ENCODE assay signal across 13 cellular contexts in genomic region chr1:150807674-150808073, GRCh38. TPM values are rescaled to one million over a fixed set of nuclear protein-coding genes. Genes with fewer than 3 reads are reported as not detected.
DNase-seq lines count a peak whose midpoint lies in the region; ATAC-seq, FAIRE-seq and TF ChIP-seq lines count a peak whose summit lies in the region.
"Had no signal": no experiment of that assay in that cellular context is flagged by ENCODE, and none has a peak within 500 bp of the region (broad histone marks: within the 10 kb centered on the region; RNA-seq: fewer than 3 reads in every experiment).

No MANE protein-coding gene starts in this region.

- WGBS in GM12878 (ENCODE audit: insufficient coverage, insufficient replicate concordance, low lambda C conversion rate, missing lambda C conversion rate) = 87% methylated on average over 1 of the region's 1 CpG

- CTCF ChIA-PET in GM12878 (lab: Yijun Ruan, JAX) = interaction anchor here (1.7 to 1.9 kb wide), 2 partner anchors 9 to 44 kb away, joined by 5 read pairs; no protein-coding TSS in a partner anchor

- RAD21 ChIA-PET in GM12878 (lab: Charles Lee; ENCODE audit: unreplicated experiment) = no interaction called here

- peaks cover 0 to 10% (median 5%) of the 10 kb centered on the region in 3 donors for H3K36me3 Mint-ChIP-seq in naive thymus-derived CD8-positive, alpha-beta T cell
- H3K36me3 Mint-ChIP-seq: activated naive CD4-positive, alpha-beta T cell treated with anti-CD3 and anti-CD28 coated beads, Interleukin-2, amount 50 U/mL, for 72 hours had no signal

- TF ChIP-seq CTCF in GM12878 (IDR thresholded peaks at IDR 0.05 in 2 of 3, conservative IDR thresholded peaks at IDR 0.05 in 1 of 3; ENCODE audit: control insufficient read depth in 2 of 3, extremely low read depth in 1 of 3, insufficient read depth in 1 of 3, low read depth in 3 of 3, low read length in 3 of 3) (no peak), left lung (IDR thresholded peaks at IDR 0.05) (no peak)

- H3K9me3 Mint-ChIP-seq in naive thymus-derived CD8-positive, alpha-beta T cell = no peaks in the 10 kb centered on the region
- H3K9me3 Mint-ChIP-seq: activated CD4-positive, alpha-beta T cell treated with anti-CD3 and anti-CD28 coated beads, Interleukin-2, amount 10 ng/mL, durations not matched to agents 24 days and 14 days; activated naive CD4-positive, alpha-beta T cell treated with anti-CD3 and anti-CD28 coated beads, Interleukin-2, amount 50 U/mL, for 72 hours had no signal

- SMC1A ChIA-PET in GM12878 (lab: Charles Lee; ENCODE audit: uncharacterized antibody, unreplicated experiment) = interaction anchor here (0.7 to 1.4 kb wide), 3 partner anchors 13 to 247 kb away, joined by 3 to 5 read pairs (median 3); no protein-coding TSS in a partner anchor

- H3K4me2 ChIP-seq in GM12878 (ENCODE audit: control insufficient read depth, insufficient read depth) = no peak overlapping the region

- TF ChIP-seq POLR2A in GM12878 (IDR thresholded peaks at IDR 0.05; ENCODE audit: low read depth, low read length) = no peak

- H3K4me3 Mint-ChIP-seq in naive thymus-derived CD8-positive, alpha-beta T cell = peak overlapping the region in 4 of 10 donors; percentile 57 to 72 (median 62)
- H3K4me3 Mint-ChIP-seq: activated CD4-positive, alpha-beta T cell treated with anti-CD3 and anti-CD28 coated beads, Interleukin-2, amount 10 ng/mL, durations not matched to agents 24 days and 14 days had no signal

- H2AFZ ChIP-seq in GM12878 (ENCODE audit: control insufficient read depth, low read depth, low read length) = no peak overlapping the region

- peaks cover 0 to under 1% of the 10 kb centered on the region in 2 experiments; a peak in 2 of 4 replicates for H3K36me3 ChIP-seq in GM12878 (ENCODE audit: control insufficient read depth in 2 of 2, insufficient read depth in 2 of 2, low read length in 1 of 2)
- peaks cover 0 to 35% of the 10 kb centered on the region in 2 donors for H3K36me3 ChIP-seq in left lung
- H3K36me3 ChIP-seq in subcutaneous abdominal adipose tissue (ENCODE audit: control insufficient read depth in 5 of 5, insufficient read depth in 5 of 5, low read length in 5 of 5) = peaks cover 29 to 36% (median 33%) of the 10 kb centered on the region in 5 donors

- in situ Hi-C loops in GM12878 (cut with MboI) = no loop called here

- no peaks in the 10 kb centered on the region for H3K79me2 ChIP-seq in GM12878 (ENCODE audit: control insufficient read depth, insufficient read depth, low read length)

- peak overlapping the region in 1 of 10 donors; percentile 82 for H3K27ac Mint-ChIP-seq in naive thymus-derived CD8-positive, alpha-beta T cell
- H3K27ac Mint-ChIP-seq: activated CD4-positive, alpha-beta T cell treated with anti-CD3 and anti-CD28 coated beads, Interleukin-2, amount 10 ng/mL, durations not matched to agents 24 days and 14 days had no signal

- H3K4me1 ChIP-seq in GM12878 (ENCODE audit: control insufficient read depth, insufficient read depth, low read length) = no peaks in the 10 kb centered on the region
- peaks cover 8 to 22% of the 10 kb centered on the region in 2 donors for H3K4me1 ChIP-seq in left lung
- H3K4me1 ChIP-seq in subcutaneous abdominal adipose tissue (ENCODE audit: control insufficient read depth in 5 of 5, insufficient read depth in 5 of 5, low read length in 5 of 5) = peaks cover 3 to 29% (median 18%) of the 10 kb centered on the region in 5 donors

- H3K9ac ChIP-seq in GM12878 (ENCODE audit: control insufficient read depth, insufficient read depth, low read length) = no peak overlapping the region
- peak overlapping the region in 3 of 5 donors; percentile 23 to 40 (median 37) for H3K9ac ChIP-seq in subcutaneous abdominal adipose tissue (ENCODE audit: low read length in 5 of 5)

- TF ChIP-seq EP300 in GM12878 (IDR thresholded peaks at IDR 0.05; ENCODE audit: borderline replicate concordance in 1 of 2, control insufficient read depth in 1 of 2, low read depth in 2 of 2, low read length in 2 of 2) = no peak

- H3K4me3 ChIP-seq in GM12878 (no peak overlapping the region), left lung (peak overlapping the region in 1 of 2 donors; percentile 12), subcutaneous abdominal adipose tissue (ENCODE audit: low read depth in 1 of 5, low read length in 5 of 5) (peak overlapping the region; percentile 26 to 71 (median 57))

- POLR2A ChIA-PET in GM12878 (lab: Charles Lee) = no interaction called here
- POLR2A ChIA-PET in naive thymus-derived CD8-positive, alpha-beta T cell (lab: Charles Lee) = interaction anchor here (0.6 kb wide), 1 partner anchor 512 kb away, joined by 4 read pairs; no protein-coding TSS in a partner anchor

- no peaks in the 10 kb centered on the region for H4K20me1 ChIP-seq in GM12878 (ENCODE audit: control insufficient read depth, insufficient read depth)

- intact Hi-C loops in GM12878 (cut with micrococcal nuclease; ENCODE audit: unreplicated experiment) = no loop called here
- intact Hi-C loops in left lung (cut with DNase I) = no loop called here

- H3K27ac ChIP-seq in GM12878 (ENCODE audit: control insufficient read depth, insufficient read depth) (no peak overlapping the region), left lung (peak overlapping the region in 1 of 2 donors; percentile 51), subcutaneous abdominal adipose tissue (ENCODE audit: low read depth, low read length) (peak overlapping the region; percentile 18)

- no peaks in the 10 kb centered on the region for H3K9me3 ChIP-seq in GM12878 (replicated peaks; ENCODE audit: control insufficient read depth, insufficient read depth, low read length)
- H3K9me3 ChIP-seq in left lung = no peaks in the 10 kb centered on the region
- no peaks in the 10 kb centered on the region for H3K9me3 ChIP-seq in subcutaneous abdominal adipose tissue (ENCODE audit: control insufficient read depth in 5 of 5, low read length in 5 of 5)

- no peak for TF ChIP-seq RAD21 in GM12878 (IDR thresholded peaks at IDR 0.05; ENCODE audit: insufficient read depth, low read depth, low read length)

- ATAC-seq in GM12878 = no peak
- peak; percentile 16 for ATAC-seq in left lung
- ATAC-seq in naive thymus-derived CD8-positive, alpha-beta T cell = no peak
- no peak for ATAC-seq in HG02678 (IDR thresholded peaks at IDR 0.05; ENCODE audit: unreplicated experiment)
- ATAC-seq in HG03280 (IDR thresholded peaks at IDR 0.05; ENCODE audit: unreplicated experiment) = no peak
- ATAC-seq: activated naive CD4-positive, alpha-beta T cell treated with anti-CD3 and anti-CD28 coated beads, Interleukin-2, amount 50 U/mL, for 72 hours had no signal

- no peaks in the 10 kb centered on the region for H3K27me3 Mint-ChIP-seq in naive thymus-derived CD8-positive, alpha-beta T cell
- H3K27me3 Mint-ChIP-seq: activated CD4-positive, alpha-beta T cell treated with anti-CD3 and anti-CD28 coated beads, Interleukin-2, amount 10 ng/mL, durations not matched to agents 24 days and 14 days had no signal

- H3K4me1 Mint-ChIP-seq in naive thymus-derived CD8-positive, alpha-beta T cell = peaks cover 11 to 25% (median 18%) of the 10 kb centered on the region in 4 donors

- no peaks in the 10 kb centered on the region for H3K27me3 ChIP-seq in GM12878 (replicated peaks in 1 of 2; ENCODE audit: control insufficient read depth in 2 of 2, insufficient read depth in 2 of 2, low read length in 1 of 2)
- H3K27me3 ChIP-seq in left lung = no peaks in the 10 kb centered on the region
- H3K27me3 ChIP-seq in subcutaneous abdominal adipose tissue (ENCODE audit: control insufficient read depth in 5 of 5, insufficient read depth in 4 of 5, low read length in 5 of 5) = no peaks in the 10 kb centered on the region

- FAIRE-seq in GM12878 (lab: Jason Lieb, UNC) = peak; percentile 31

- DNase-seq in GM03348 (ENCODE audit: low spot score) (peak; percentile 20), GM12878 (ENCODE audit: low read depth, low spot score) (no peak), left lung (no peak)
- no peak for DNase-seq in stimulated activated CD4-positive, alpha-beta T cell treated with anti-CD3 and anti-CD28 coated beads, Interleukin-2, amount 100 ng/mL, for 24 hours
- no peak for DNase-seq in naive thymus-derived CD8-positive, alpha-beta T cell
- DNase-seq: activated CD4-positive, alpha-beta T cell treated with anti-CD3 and anti-CD28 coated beads, Interleukin-2, amount 10 ng/mL, durations not matched to agents 24 days and 14 days; effector memory CD4-positive, alpha-beta T cell; NCI-H1048; NCI-H748 treated with DMSO at 0.1 percent for 48 hours had no signal

- no TSS peak for BruUV-seq in GM12878 (replicated peaks; lab: Mats Ljungman, UMichigan)

RNA-seq across cellular contexts. Expression of gene CTSK, which starts 0.4 kb away (rescaled TPM):
- total RNA-seq in GM12878 (2013; cell fraction: nucleolus; rRNA removed) = 1.6 and 2.9 TPM in 2 replicates
- 0.40 and 0.87 TPM in 2 replicates for total RNA-seq in GM12878 (2014; rRNA removed)
- 0.76 and 0.88 TPM in 2 replicates for total RNA-seq in GM12878 (2014; rRNA removed; fragmentation: Illumina TruSeq; extraction: Trizol)
- 0.77 and 0.90 TPM in 2 replicates for total RNA-seq in GM12878 (2021)
- polyA plus RNA-seq in GM12878 (2011; ENCODE audit: low read depth) = 3.2 TPM
- polyA plus RNA-seq in GM12878 (2011; rRNA removed) = 1.8 and 2.2 TPM in 2 replicates
- 1.0 and 1.4 TPM in 2 replicates for polyA plus RNA-seq in GM12878 (2011; cell fraction: cytosol; rRNA removed)
- 6.0 TPM in 2 replicates for polyA plus RNA-seq in GM12878 (2011; cell fraction: nucleus; rRNA removed)
- 1.4 and 2.7 TPM in 2 replicates for polyA plus RNA-seq in GM12878 (2012)
- 1.1 TPM in 2 replicates for polyA plus RNA-seq in GM12878 (2014; fragmentation: Illumina TruSeq; extraction: Trizol)
- polyA plus RNA-seq in GM12878 (2014; fragmentation: Nextera tagmentation; extraction: Ambion mirVana) = under 1 TPM; 0.42 to 0.44 TPM
- polyA plus RNA-seq in GM12878 (2014; rRNA removed) = 1.9 and 3.1 TPM in 2 replicates
- polyA plus RNA-seq in GM12878 (2016; fragmentation: Nextera tagmentation; extraction: Ambion mirVana) = 1 to 10 TPM in 1 of 2 experiments, under 1 TPM in 1; 0.54 to 1.1 TPM
- 0.66 and 1.6 TPM in 2 replicates for polyA minus RNA-seq in GM12878 (2011; rRNA and poly(A)+ RNA removed)
- not detected in 2 replicates for polyA minus RNA-seq in GM12878 (2011; cell fraction: cytosol; rRNA and poly(A)+ RNA removed)
- polyA minus RNA-seq in GM12878 (2011; cell fraction: nucleus; rRNA and poly(A)+ RNA removed) = 0.60 and 1.5 TPM in 2 replicates
- total RNA-seq in left lung = 10 to 100 TPM; 19.9 to 54.5 TPM
- total RNA-seq in naive thymus-derived CD8-positive, alpha-beta T cell = 10 to 100 TPM in 1 of 2 experiments, 1 to 10 TPM in 1; 9.0 to 11.1 TPM
- polyA plus RNA-seq in naive thymus-derived CD8-positive, alpha-beta T cell = under 1 TPM in 2 of 3 donors, not detected in 1; 0.21 to 0.84 TPM

RNA-seq across cellular contexts. Expression of gene CTSS, which starts 42.1 kb away (rescaled TPM):
- total RNA-seq in GM12878 (2013; cell fraction: nucleolus; rRNA removed) = 122 and 124 TPM in 2 replicates
- total RNA-seq in GM12878 (2014; rRNA removed) (32.8 and 52.8 TPM in 2 replicates), GM12878 (2014; rRNA removed; fragmentation: Illumina TruSeq; extraction: Trizol) (75.1 and 75.2 TPM in 2 replicates), GM12878 (2021) (49.9 and 50.3 TPM in 2 replicates), left lung (100 to 1,000 TPM; 320 to 473 TPM)
- 51.8 TPM for polyA plus RNA-seq in GM12878 (2011; ENCODE audit: low read depth)
- polyA plus RNA-seq in GM12878 (2011; rRNA removed) (174 and 224 TPM in 2 replicates), GM12878 (2014; fragmentation: Illumina TruSeq; extraction: Trizol) (57.7 and 77.7 TPM in 2 replicates), GM12878 (2014; fragmentation: Nextera tagmentation; extraction: Ambion mirVana) (10 to 100 TPM; 68.6 to 84.8 TPM), GM12878 (2014; rRNA removed) (52.6 and 64.0 TPM in 2 replicates), GM12878 (2016; fragmentation: Nextera tagmentation; extraction: Ambion mirVana) (10 to 100 TPM; 49.4 to 52.4 TPM)
- 87.0 TPM in 2 replicates for polyA plus RNA-seq in GM12878 (2011; cell fraction: cytosol; rRNA removed)
- 20.9 and 23.9 TPM in 2 replicates for polyA plus RNA-seq in GM12878 (2011; cell fraction: nucleus; rRNA removed)
- polyA plus RNA-seq in GM12878 (2012) = 75.8 and 109 TPM in 2 replicates
- polyA minus RNA-seq in GM12878 (2011; rRNA and poly(A)+ RNA removed) = 102 and 156 TPM in 2 replicates
- 37.6 and 40.0 TPM in 2 replicates for polyA minus RNA-seq in GM12878 (2011; cell fraction: cytosol; rRNA and poly(A)+ RNA removed)
- 10.3 and 13.8 TPM in 2 replicates for polyA minus RNA-seq in GM12878 (2011; cell fraction: nucleus; rRNA and poly(A)+ RNA removed)
- 10 to 100 TPM; 69.3 to 72.5 TPM for total RNA-seq in naive thymus-derived CD8-positive, alpha-beta T cell
- 100 to 1,000 TPM; 111 to 137 (median 113) TPM for polyA plus RNA-seq in naive thymus-derived CD8-positive, alpha-beta T cell
